9 cellular contexts compared by ENCODE assay signal in genomic region chr17:6269474-6269873, GRCh38.
DNase-seq lines count a peak whose midpoint lies in the region; ATAC-seq and TF ChIP-seq lines count a peak whose summit lies in the region.
"Had no signal": no experiment of that assay in that cellular context is flagged by ENCODE, and none has a peak within 500 bp of the region (broad histone marks: within the 10 kb centered on the region; RNA-seq: fewer than 3 reads in every experiment).

No MANE protein-coding gene starts in this region.

- H3K27ac ChIP-seq in cardiac muscle cell: no peak overlapping the region
- no peak overlapping the region for H3K27ac ChIP-seq in SK-N-SH (ENCODE audit: low read depth in 2 of 2, low read length in 1 of 2)

- TF ChIP-seq EP300 in SK-N-SH (IDR thresholded peaks at IDR 0.05; ENCODE audit: borderline replicate concordance in 1 of 2, low read depth in 1 of 2, low read length in 1 of 2): no peak

- H3K9ac ChIP-seq in SK-N-SH: no peak overlapping the region

- ATAC-seq in Right ventricle myocardium superior (ENCODE audit: poor library complexity) (no peak), GM19452 (IDR thresholded peaks at IDR 0.05; ENCODE audit: unreplicated experiment) (no peak), GM21737 (IDR thresholded peaks at IDR 0.05; ENCODE audit: unreplicated experiment) (no peak)
- ATAC-seq in stimulated activated naive CD8-positive, alpha-beta T cell treated with anti-CD3 and anti-CD28 coated beads, Interleukin-15, Interleukin-2, amounts not matched to agents 100 U/mL and 50 U/mL, for 24 hours: no peak
- ATAC-seq: CD8-positive, alpha-beta T cell had no signal

- WGBS in SK-N-SH (ENCODE audit: low lambda C conversion rate): 12% methylated on average over 4 of the region's 4 CpGs

- intact Hi-C loops in Right ventricle myocardium superior (cut with DNase I): no loop called here

- H2AFZ ChIP-seq in SK-N-SH (ENCODE audit: low read depth): no peak overlapping the region

- no peak overlapping the region for H3K4me2 ChIP-seq in SK-N-SH

- H3F3A ChIP-seq in SK-N-SH (replicated peaks; ENCODE audit: insufficient read depth): no peaks in the 10 kb centered on the region

- DNase-seq in cardiac muscle cell (ENCODE audit: low read depth in 1 of 2, low spot score in 1 of 2) (peak; percentile 40 to 89), Right ventricle myocardium superior (no peak), SK-N-SH (no peak), fibroblast of pulmonary artery (ENCODE audit: low read depth) (peak; percentile 36), DMS114 treated with DMSO at 0.1 percent for 48 hours (lab: John Stamatoyannopoulos, UW; ENCODE audit: unreplicated experiment) (no peak)
- peak; percentile 27 for DNase-seq in stimulated activated naive CD8-positive, alpha-beta T cell treated with anti-CD3 and anti-CD28 coated beads, Interleukin-15, Interleukin-2, amounts not matched to agents 100 U/mL and 50 U/mL, for 24 hours

- no peaks in the 10 kb centered on the region for H3K27me3 ChIP-seq in cardiac muscle cell
- H3K27me3 ChIP-seq in SK-N-SH (ENCODE audit: insufficient read depth): no peaks in the 10 kb centered on the region

- no peak for TF ChIP-seq CTCF in cardiac muscle cell (IDR thresholded peaks at IDR 0.05; ENCODE audit: low read depth, low read length)
- TF ChIP-seq CTCF in SK-N-SH (IDR thresholded peaks at IDR 0.05): no peak
- TF ChIP-seq CTCF in fibroblast of pulmonary artery (IDR thresholded peaks at IDR 0.05; ENCODE audit: low read length, missing control alignments): no peak

- H3K36me3 ChIP-seq in cardiac muscle cell (no peaks in the 10 kb centered on the region), SK-N-SH (replicated peaks in 1 of 2; ENCODE audit: control insufficient read depth in 1 of 2, insufficient read depth in 2 of 2, low read length in 1 of 2) (no peaks in the 10 kb centered on the region)

- no peaks in the 10 kb centered on the region for H4K20me1 ChIP-seq in SK-N-SH (ENCODE audit: insufficient read depth)

- POLR2A ChIA-PET in SK-N-SH (lab: Yijun Ruan, JAX): no interaction called here

- CTCF ChIA-PET in SK-N-SH (lab: Yijun Ruan, JAX): no interaction called here

- no peaks in the 10 kb centered on the region for H3K79me2 ChIP-seq in SK-N-SH (ENCODE audit: insufficient read depth)

- H3K9me3 ChIP-seq in cardiac muscle cell (ENCODE audit: low read depth) (no peaks in the 10 kb centered on the region), SK-N-SH (no peaks in the 10 kb centered on the region)

- H3K4me1 ChIP-seq in cardiac muscle cell (ENCODE audit: low read depth) (no peaks in the 10 kb centered on the region), SK-N-SH (ENCODE audit: control insufficient read depth in 1 of 2, insufficient read depth in 2 of 2, low read depth in 1 of 2, low read length in 1 of 2) (no peaks in the 10 kb centered on the region)

- no peak for TF ChIP-seq RAD21 in SK-N-SH (IDR thresholded peaks at IDR 0.05; ENCODE audit: low read length)

- H3K9me2 ChIP-seq in SK-N-SH: no peaks in the 10 kb centered on the region

- H3K4me3 ChIP-seq in cardiac muscle cell (no peak overlapping the region), SK-N-SH (ENCODE audit: low read depth in 2 of 2, low read length in 1 of 2) (no peak overlapping the region), fibroblast of pulmonary artery (replicated peaks; ENCODE audit: low read depth, low read length) (no peak overlapping the region)

TF ChIP-seq in SK-N-SH, 30 proteins besides CTCF, POLR2A, EP300 and RAD21:
- TF ChIP-seq REST (IDR thresholded peaks at IDR 0.05; ENCODE audit: low read depth, low read length): peak; percentile 98
- no peak for TF ChIP-seq RCOR1 (IDR thresholded peaks at IDR 0.05; ENCODE audit: low read length)
TF ChIP-seq in SK-N-SH: peak in this region for 1.

Comparison
In these comparisons a context has a peak if more than half of its experiments do, and no peak if none do; other contexts are left out.
1. DNase-seq: peak in cardiac muscle cell (2 of 2), fibroblast of pulmonary artery (single experiment) and stimulated activated naive CD8-positive, alpha-beta T cell treated with anti-CD3 and anti-CD28 coated beads, Interleukin-15, Interleukin-2, amounts not matched to agents 100 U/mL and 50 U/mL, for 24 hours (single experiment); none in Right ventricle myocardium superior (single experiment), SK-N-SH (single experiment) and DMS114 treated with DMSO at 0.1 percent for 48 hours (single experiment).